18 cellular contexts compared by ENCODE assay signal in the genomic region with DNA sequence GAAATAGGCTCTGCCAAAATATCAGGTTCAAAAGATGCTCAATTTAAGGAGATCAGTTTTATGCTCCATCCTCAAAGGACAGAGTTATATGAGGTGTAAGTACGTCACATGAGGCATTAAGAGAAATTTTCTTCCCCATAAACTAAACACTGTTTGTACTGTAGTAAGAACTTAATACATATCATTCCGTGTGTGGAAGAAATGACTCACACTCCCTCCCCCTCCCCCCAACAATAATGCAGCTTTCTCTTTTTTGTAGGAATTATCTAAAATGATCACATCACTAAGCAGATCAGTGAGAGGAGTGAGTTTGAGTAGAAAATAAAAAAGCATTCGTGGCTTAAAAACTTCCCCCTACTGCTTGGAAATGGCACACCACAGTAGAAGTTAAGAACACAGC. TPM values are rescaled to one million over a fixed set of nuclear protein-coding genes. Genes with fewer than 3 reads are reported as not detected.
DNase-seq lines count a peak whose midpoint lies in the region; ATAC-seq and TF ChIP-seq lines count a peak whose summit lies in the region.
"Had no signal": no experiment of that assay in that cellular context is flagged by ENCODE, and none has a peak within 500 bp of the region (broad histone marks: within the 10 kb centered on the region; RNA-seq: fewer than 3 reads in every experiment).

No MANE protein-coding gene starts in this region.

- no peak overlapping the region for H2AFZ ChIP-seq in neural cell (ENCODE audit: low read depth, low read length)
- H2AFZ ChIP-seq: GM23338 had no signal

- no peak for TF ChIP-seq CTCF in choroid plexus epithelial cell (conservative IDR thresholded peaks at IDR 0.05; ENCODE audit: low read depth, low read length)
- TF ChIP-seq CTCF in neural cell (IDR thresholded peaks at IDR 0.05; ENCODE audit: poor library complexity, severe bottlenecking), result no peak

- H3K36me3 ChIP-seq in neural cell (ENCODE audit: insufficient read depth, low read length), result no peaks in the 10 kb centered on the region
- H3K36me3 ChIP-seq: BLaER1 treated with 17β-estradiol and CSF1 and Interleukin-3, amounts not matched to agents 10 nM and 100 nM had no signal

- TF ChIP-seq RAD21 in neural cell (conservative IDR thresholded peaks at IDR 0.05), result no peak

- no peak overlapping the region for H3K27ac ChIP-seq in neural cell (ENCODE audit: low read length)
- H3K27ac ChIP-seq: 22Rv1; BLaER1 treated with 17β-estradiol and CSF1 and Interleukin-3, amounts not matched to agents 10 nM and 100 nM had no signal

- H3K9me3 ChIP-seq in neural cell (ENCODE audit: low read length), result no peaks in the 10 kb centered on the region
- H3K9me3 ChIP-seq: BLaER1 treated with 17β-estradiol and CSF1 and Interleukin-3, amounts not matched to agents 10 nM and 100 nM; Caco-2; SK-N-SH had no signal

- H4K20me1 ChIP-seq in neural cell (ENCODE audit: insufficient read depth), result no peaks in the 10 kb centered on the region
- H4K20me1 ChIP-seq: BLaER1 treated with 17β-estradiol and CSF1 and Interleukin-3, amounts not matched to agents 10 nM and 100 nM had no signal

- no peaks in the 10 kb centered on the region for H3K79me2 ChIP-seq in neural cell (replicated peaks; ENCODE audit: insufficient read depth, low read length)

- no peak overlapping the region for H3K9ac ChIP-seq in neural cell (ENCODE audit: low read length)
- H3K9ac ChIP-seq: BLaER1 treated with 17β-estradiol and CSF1 and Interleukin-3, amounts not matched to agents 10 nM and 100 nM; SK-N-SH had no signal

- DNase-seq in DMS 273 treated with DMSO at 0.1 percent for 48 hours (lab: John Stamatoyannopoulos, UW), result peak; percentile 8
- DNase-seq in DMS 273 (lab: John Stamatoyannopoulos, UW; ENCODE audit: unreplicated experiment), result no peak
- DNase-seq in OCI-M1 (lab: John Stamatoyannopoulos, UW), result peak; percentile 11
- peak; percentile 11 for DNase-seq in choroid plexus epithelial cell (ENCODE audit: low read depth)
- no peak for DNase-seq in medulla oblongata (ENCODE audit: extremely low spot score)
- DNase-seq in amniotic stem cell (lab: John Stamatoyannopoulos, UW), result no peak
- DNase-seq: Caco-2, Karpas-422, NCI-H2081, NCI-H2227 treated with DMSO at 0.1 percent for 48 hours, SK-N-SH had no signal

- no peak overlapping the region for H3K4me3 ChIP-seq in choroid plexus epithelial cell (ENCODE audit: low read depth, low read length)
- H3K4me3 ChIP-seq in neural cell (ENCODE audit: low read length), result peak overlapping the region; percentile 73
- H3K4me3 ChIP-seq: BLaER1 treated with 17β-estradiol and CSF1 and Interleukin-3, amounts not matched to agents 10 nM and 100 nM; GM23338 had no signal

- H3K9me2 ChIP-seq in neural cell (ENCODE audit: insufficient read depth, low read length), result no peaks in the 10 kb centered on the region
- H3K9me2 ChIP-seq: SK-N-SH had no signal

- no peak for TF ChIP-seq EP300 in neural cell (conservative IDR thresholded peaks at IDR 0.05; ENCODE audit: poor library complexity, severe bottlenecking)

- H3K27me3 ChIP-seq in neural cell (ENCODE audit: insufficient read depth, low read depth, low read length), result peaks cover 5% of the 10 kb centered on the region

- no peak for ATAC-seq in HG02840 (IDR thresholded peaks at IDR 0.05; ENCODE audit: low FRiP score, unreplicated experiment)
- ATAC-seq: GM23338, Panc1, Right ventricle myocardium inferior had no signal

- H3K4me2 ChIP-seq in neural cell (ENCODE audit: low read length), result no peak overlapping the region
- H3K4me2 ChIP-seq: BLaER1 treated with 17β-estradiol and CSF1 and Interleukin-3, amounts not matched to agents 10 nM and 100 nM; GM23338; SK-N-SH had no signal

- peaks cover 5% of the 10 kb centered on the region for H3F3A ChIP-seq in neural cell (ENCODE audit: insufficient read depth, low read length, poor library complexity, severe bottlenecking)

TF ChIP-seq in neural cell, 6 proteins besides CTCF, POLR2A, EP300 and RAD21:
- TF ChIP-seq EZH2 (IDR thresholded peaks at IDR 0.05; ENCODE audit: borderline replicate concordance, insufficient read depth, low read length, poor library complexity, severe bottlenecking) (no peak), POLR2AphosphoS5 (IDR thresholded peaks at IDR 0.05) (no peak), MXI1 (conservative IDR thresholded peaks at IDR 0.05; ENCODE audit: poor library complexity, severe bottlenecking) (no peak), TAF1 (IDR thresholded peaks at IDR 0.05; ENCODE audit: low read depth) (no peak), SMC3 (conservative IDR thresholded peaks at IDR 0.05; ENCODE audit: poor library complexity) (no peak)
- TF ChIP-seq, protein P1, sequence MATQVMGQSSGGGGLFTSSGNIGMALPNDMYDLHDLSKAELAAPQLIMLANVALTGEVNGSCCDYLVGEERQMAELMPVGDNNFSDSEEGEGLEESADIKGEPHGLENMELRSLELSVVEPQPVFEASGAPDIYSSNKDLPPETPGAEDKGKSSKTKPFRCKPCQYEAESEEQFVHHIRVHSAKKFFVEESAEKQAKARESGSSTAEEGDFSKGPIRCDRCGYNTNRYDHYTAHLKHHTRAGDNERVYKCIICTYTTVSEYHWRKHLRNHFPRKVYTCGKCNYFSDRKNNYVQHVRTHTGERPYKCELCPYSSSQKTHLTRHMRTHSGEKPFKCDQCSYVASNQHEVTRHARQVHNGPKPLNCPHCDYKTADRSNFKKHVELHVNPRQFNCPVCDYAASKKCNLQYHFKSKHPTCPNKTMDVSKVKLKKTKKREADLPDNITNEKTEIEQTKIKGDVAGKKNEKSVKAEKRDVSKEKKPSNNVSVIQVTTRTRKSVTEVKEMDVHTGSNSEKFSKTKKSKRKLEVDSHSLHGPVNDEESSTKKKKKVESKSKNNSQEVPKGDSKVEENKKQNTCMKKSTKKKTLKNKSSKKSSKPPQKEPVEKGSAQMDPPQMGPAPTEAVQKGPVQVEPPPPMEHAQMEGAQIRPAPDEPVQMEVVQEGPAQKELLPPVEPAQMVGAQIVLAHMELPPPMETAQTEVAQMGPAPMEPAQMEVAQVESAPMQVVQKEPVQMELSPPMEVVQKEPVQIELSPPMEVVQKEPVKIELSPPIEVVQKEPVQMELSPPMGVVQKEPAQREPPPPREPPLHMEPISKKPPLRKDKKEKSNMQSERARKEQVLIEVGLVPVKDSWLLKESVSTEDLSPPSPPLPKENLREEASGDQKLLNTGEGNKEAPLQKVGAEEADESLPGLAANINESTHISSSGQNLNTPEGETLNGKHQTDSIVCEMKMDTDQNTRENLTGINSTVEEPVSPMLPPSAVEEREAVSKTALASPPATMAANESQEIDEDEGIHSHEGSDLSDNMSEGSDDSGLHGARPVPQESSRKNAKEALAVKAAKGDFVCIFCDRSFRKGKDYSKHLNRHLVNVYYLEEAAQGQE (IDR thresholded peaks at IDR 0.05; ENCODE audit: borderline replicate concordance), result no peak

RNA-seq across cellular contexts. Expression of a gene that starts 2.2 kb away (rescaled TPM):
- 2.1 and 2.3 TPM in 2 replicates for polyA plus RNA-seq in neural cell
- 11.0 and 14.1 TPM in 2 replicates for polyA minus RNA-seq in neural cell
- polyA plus RNA-seq: GM23338, SK-N-SH had no signal

Comparison
In these comparisons a context has a peak if more than half of its experiments do, and no peak if none do; other contexts are left out.
1. DNase-seq: peak in DMS 273 treated with DMSO at 0.1 percent for 48 hours (single experiment), OCI-M1 (single experiment) and choroid plexus epithelial cell (single experiment); none in DMS 273 (single experiment), medulla oblongata (single experiment) and amniotic stem cell (single experiment).